ENCODE assay signal across 25 cellular contexts in the genomic region with DNA sequence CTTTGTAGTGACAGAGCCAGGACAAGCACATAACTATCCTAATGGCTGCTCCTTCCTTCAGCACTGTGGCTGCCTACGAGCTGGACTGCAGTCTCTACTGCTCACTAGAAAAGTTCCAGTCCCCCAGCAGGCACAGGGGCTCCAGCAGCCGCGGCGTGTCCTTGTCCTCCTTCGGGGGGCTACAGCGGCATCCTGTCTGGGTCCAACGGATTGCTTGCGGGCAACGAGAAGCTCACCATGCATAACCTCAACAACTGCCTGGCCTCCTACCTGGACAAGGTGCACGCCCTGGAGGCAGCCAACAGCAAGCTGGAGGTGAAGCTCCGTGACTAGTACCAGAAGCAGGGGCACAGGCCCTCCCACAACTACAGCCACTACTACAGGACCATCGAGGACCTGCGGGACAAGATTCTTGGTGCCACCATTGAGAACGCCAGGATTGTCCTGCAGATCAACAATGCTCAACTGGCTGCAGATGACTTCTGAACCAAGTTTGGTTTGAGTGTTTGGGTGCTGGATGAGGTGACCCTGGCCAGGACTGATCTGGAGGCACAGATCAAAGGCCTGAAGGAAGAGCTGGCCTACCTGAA.
"Had no signal": no experiment of that assay in that cellular context is flagged by ENCODE, and none has a peak within 500 bp of the region (broad histone marks: within the 10 kb centered on the region; RNA-seq: fewer than 3 reads in every experiment).

No MANE protein-coding gene starts in this region.

- H3K27ac Mint-ChIP-seq: activated CD8-positive, alpha-beta T cell treated with anti-CD3 and anti-CD28 coated beads for 36 hours; activated naive CD4-positive, alpha-beta T cell treated with anti-CD3 and anti-CD28 coated beads, Interleukin-2, amount 10 ng/mL, durations not matched to agents 7 days and 5 days; activated naive CD8-positive, alpha-beta T cell treated with anti-CD3 and anti-CD28 coated beads, Interleukin-2, amount 50 U/mL, for 24 hours; activated T-cell treated with anti-CD3 and anti-CD28 coated beads, Interleukin-2, amount 50 U/mL, for 24 hours; immature natural killer cell; natural killer cell treated with Interleukin-12 subunit alpha and Interleukin-12 subunit beta and Interleukin-15 and Interleukin-18, amount 100 ng/mL, for 72 hours; progenitor cell of endocrine pancreas had no signal

- H3K27me3 ChIP-seq: dorsolateral prefrontal cortex, heart left ventricle, right atrium auricular region, stomach had no signal

- H3K9me3 ChIP-seq: right atrium auricular region, stomach, thoracic aorta had no signal

- H3K4me3 ChIP-seq: dorsolateral prefrontal cortex, heart left ventricle, right atrium auricular region, skin epidermis, stomach, thoracic aorta had no signal

- H3K36me3 ChIP-seq: heart left ventricle, right atrium auricular region, stomach, thoracic aorta had no signal

- H3K4me3 Mint-ChIP-seq: activated CD8-positive, alpha-beta T cell treated with anti-CD3 and anti-CD28 coated beads for 36 hours; activated naive CD4-positive, alpha-beta T cell treated with anti-CD3 and anti-CD28 coated beads, Interleukin-2, amount 10 ng/mL, durations not matched to agents 7 days and 5 days; activated naive CD8-positive, alpha-beta T cell treated with anti-CD3 and anti-CD28 coated beads, Interleukin-2, amount 50 U/mL, for 24 hours; activated T-cell treated with anti-CD3 and anti-CD28 coated beads, Interleukin-2, amount 50 U/mL, for 24 hours; brain; immature natural killer cell; natural killer cell treated with Interleukin-12 subunit alpha and Interleukin-12 subunit beta and Interleukin-15 and Interleukin-18, amount 100 ng/mL, for 72 hours had no signal

- ATAC-seq: activated CD8-positive, alpha-beta T cell treated with anti-CD3 and anti-CD28 coated beads for 36 hours; activated naive CD8-positive, alpha-beta T cell treated with anti-CD3 and anti-CD28 coated beads, Interleukin-2, amount 50 U/mL, for 24 hours; heart left ventricle; left ventricle myocardium superior had no signal

- H3K27me3 Mint-ChIP-seq: activated CD8-positive, alpha-beta T cell treated with anti-CD3 and anti-CD28 coated beads for 36 hours; activated naive CD8-positive, alpha-beta T cell treated with anti-CD3 and anti-CD28 coated beads, Interleukin-2, amount 50 U/mL, for 24 hours; activated T-cell treated with anti-CD3 and anti-CD28 coated beads, Interleukin-2, amount 50 U/mL, for 24 hours had no signal

- H3K27ac ChIP-seq: right atrium auricular region, thoracic aorta had no signal

- DNase-seq: activated CD4-positive, alpha-beta T cell treated with anti-CD3 and anti-CD28 coated beads for 48 hours; activated CD4-positive, CD25-positive, alpha-beta regulatory T cell; activated CD8-positive, alpha-beta T cell treated with anti-CD3 and anti-CD28 coated beads for 36 hours; activated naive CD4-positive, alpha-beta T cell treated with anti-CD3 and anti-CD28 coated beads, Interleukin-2, amount 10 ng/mL, durations not matched to agents 7 days and 5 days; activated naive CD8-positive, alpha-beta T cell treated with anti-CD3 and anti-CD28 coated beads, Interleukin-2, amount 50 U/mL, for 24 hours; activated T-cell treated with anti-CD3 and anti-CD28 coated beads, Interleukin-2, amount 50 U/mL, for 24 hours; anterior cingulate cortex; central memory CD4-positive, alpha-beta T cell; dorsolateral prefrontal cortex; foreskin melanocyte; heart left ventricle; immature natural killer cell; left ventricle myocardium superior; occipital lobe; stimulated activated CD4-positive, alpha-beta T cell treated with anti-CD3 and anti-CD28 coated beads, Interleukin-15, amount 100 ng/mL, for 24 hours; stimulated activated CD4-positive, alpha-beta T cell treated with anti-CD3 and anti-CD28 coated beads, Interleukin-2, amount 100 ng/mL, for 48 hours; stomach; T-helper 1 cell; T-helper 9 cell had no signal

- H3K9me3 Mint-ChIP-seq: activated CD8-positive, alpha-beta T cell treated with anti-CD3 and anti-CD28 coated beads for 36 hours; activated naive CD4-positive, alpha-beta T cell treated with anti-CD3 and anti-CD28 coated beads, Interleukin-2, amount 10 ng/mL, durations not matched to agents 7 days and 5 days; activated naive CD8-positive, alpha-beta T cell treated with anti-CD3 and anti-CD28 coated beads, Interleukin-2, amount 50 U/mL, for 24 hours; immature natural killer cell; natural killer cell treated with Interleukin-12 subunit alpha and Interleukin-12 subunit beta and Interleukin-15 and Interleukin-18, amount 100 ng/mL, for 72 hours had no signal

- H3K36me3 Mint-ChIP-seq: activated naive CD4-positive, alpha-beta T cell treated with anti-CD3 and anti-CD28 coated beads, Interleukin-2, amount 10 ng/mL, durations not matched to agents 7 days and 5 days; brain; immature natural killer cell; natural killer cell treated with Interleukin-12 subunit alpha and Interleukin-12 subunit beta and Interleukin-15 and Interleukin-18, amount 100 ng/mL, for 72 hours had no signal
